Comparison of ENCODE assay signal across 9 cellular contexts in genomic region chr18:42053188-42053781, GRCh38.
A peak's percentile ranks its signal among the peaks of the same experiment; 100 is the strongest.
DNase-seq lines count a peak whose midpoint lies in the region; ATAC-seq and TF ChIP-seq lines count a peak whose summit lies in the region.
"Had no signal": no experiment of that assay in that cellular context is flagged by ENCODE, and none has a peak within 500 bp of the region (broad histone marks: within the 10 kb centered on the region; RNA-seq: fewer than 3 reads in every experiment).

No MANE protein-coding gene starts in this region.

- no peaks in the 10 kb centered on the region for H3F3A ChIP-seq in DOHH2 (ENCODE audit: control insufficient read depth, insufficient read depth)

- H3K27ac ChIP-seq in DOHH2 (ENCODE audit: low read depth, low read length): no peak overlapping the region
- H3K27ac ChIP-seq: epithelial cell of prostate had no signal

- no peak overlapping the region; the same call in 1 of the 2 replicates for H3K4me2 ChIP-seq in DOHH2 (ENCODE audit: low read length)

- no peaks in the 10 kb centered on the region for H4K20me1 ChIP-seq in DOHH2 (ENCODE audit: control insufficient read depth, insufficient read depth, low read depth, low read length)

- peak; percentile 37 for DNase-seq in KBM-7
- peak; percentile 55 for DNase-seq in SK-N-DZ (ENCODE audit: low spot score)
- DNase-seq in activated naive CD4-positive, alpha-beta T cell treated with anti-CD3 and anti-CD28 coated beads, Interleukin-2, amount 50 U/mL, for 16 hours: peak; percentile 56
- peak; percentile 17 to 85 (median 68) for DNase-seq in head of caudate nucleus
- no peak for DNase-seq in retinal pigment epithelial cell (ENCODE audit: low read depth)
- no peak for DNase-seq in NCI-H187 (lab: John Stamatoyannopoulos, UW)

- no peaks in the 10 kb centered on the region for H3K9me3 ChIP-seq in DOHH2 (ENCODE audit: control insufficient read depth, insufficient read depth, low read length)

- peaks cover 7% of the 10 kb centered on the region; the same call in 1 of the 2 replicates for H3K4me1 ChIP-seq in DOHH2 (ENCODE audit: control insufficient read depth, low read length)

- H3K79me2 ChIP-seq in DOHH2 (ENCODE audit: control insufficient read depth, low read length): no peaks in the 10 kb centered on the region

- 0 out of 2 replicates have a peak, but pooled peaks cover 4% of the 10 kb centered on the region for H3K36me3 ChIP-seq in DOHH2 (ENCODE audit: control insufficient read depth, low read length)

- peak; percentile 92 for ATAC-seq in GM21528 (IDR thresholded peaks at IDR 0.05; ENCODE audit: low FRiP score, unreplicated experiment)

- H3K4me3 ChIP-seq in DOHH2 (ENCODE audit: low read length) (no peak overlapping the region), retinal pigment epithelial cell (ENCODE audit: low read length) (no peak overlapping the region)

- no peaks in the 10 kb centered on the region for H3K27me3 ChIP-seq in DOHH2 (ENCODE audit: control insufficient read depth, low read length)

- no peaks in the 10 kb centered on the region for H3K9me2 ChIP-seq in DOHH2 (replicated peaks; ENCODE audit: control insufficient read depth, low read length)

- TF ChIP-seq CTCF in DOHH2 (IDR thresholded peaks at IDR 0.05; ENCODE audit: low read depth, low read length, poor library complexity, severe bottlenecking) (peak; percentile 82), retinal pigment epithelial cell (conservative IDR thresholded peaks at IDR 0.05; ENCODE audit: low read depth, low read length) (peak; percentile 87)

- in situ Hi-C loops in KBM-7 (cut with MboI; ENCODE audit: low pct_unique_long_range_greater_than_20kb, low sequenced_read_pairs): no loop called here

- intact Hi-C loops in head of caudate nucleus (cut with DNase I): no loop called here

Comparison
In these comparisons a context has a peak if more than half of its experiments do, and no peak if none do; other contexts are left out.
1. DNase-seq: peak in KBM-7 (single experiment), SK-N-DZ (single experiment), activated naive CD4-positive, alpha-beta T cell treated with anti-CD3 and anti-CD28 coated beads, Interleukin-2, amount 50 U/mL, for 16 hours (single experiment) and head of caudate nucleus (42 of 42); none in retinal pigment epithelial cell (single experiment) and NCI-H187 (0 of 2).